Comparison of ENCODE assay signal across 16 cellular contexts in the genomic region with DNA sequence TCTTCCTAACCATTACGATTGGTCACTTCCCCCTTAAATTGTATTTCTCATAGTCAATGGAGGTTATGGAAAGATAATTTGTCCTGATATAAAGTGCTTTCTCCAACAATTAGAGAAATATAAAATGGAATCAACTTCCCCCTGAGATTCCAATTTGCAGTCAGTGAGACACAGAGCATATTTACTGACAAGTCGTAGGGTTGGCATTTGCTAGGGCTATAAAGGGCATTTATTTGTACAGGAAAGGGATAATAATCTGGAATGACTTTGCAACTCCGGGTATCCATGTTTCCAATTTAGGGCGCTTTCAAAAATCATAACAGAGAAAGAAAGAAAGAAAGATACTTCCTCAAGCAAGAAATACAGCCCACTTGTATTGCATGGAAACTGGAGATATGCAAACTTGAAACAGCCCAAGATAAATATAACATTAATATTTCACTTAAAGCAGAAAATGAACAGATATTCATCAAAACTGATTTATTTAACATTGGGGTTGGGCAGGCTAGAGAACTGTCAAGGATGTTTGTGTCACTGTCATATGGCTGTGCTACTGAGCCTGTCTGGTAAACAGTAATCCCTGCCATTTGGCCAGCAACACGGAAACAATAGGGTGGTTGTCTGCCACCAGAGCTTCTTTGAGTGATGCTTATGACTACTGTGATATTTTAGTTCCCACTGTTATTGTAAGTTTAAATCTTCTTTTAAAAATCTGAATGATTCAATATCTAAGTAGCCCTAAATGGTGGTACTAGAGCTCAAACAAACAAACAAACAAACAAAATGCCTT.
"Had no signal": no experiment of that assay in that cellular context is flagged by ENCODE, and none has a peak within 500 bp of the region (broad histone marks: within the 10 kb centered on the region; RNA-seq: fewer than 3 reads in every experiment).

No MANE protein-coding gene starts in this region.

- H3K9me3 ChIP-seq: breast epithelium, thoracic aorta had no signal

- ATAC-seq: activated CD8-positive, alpha-beta T cell treated with anti-CD3 and anti-CD28 coated beads, Interleukin-2, amount 10 ng/mL, durations not matched to agents 7 days and 5 days; activated naive CD8-positive, alpha-beta T cell treated with anti-CD3 and anti-CD28 coated beads, Interleukin-2, amount 50 U/mL, for 24 hours; left lobe of liver; natural killer cell treated with Interleukin-12 subunit alpha and Interleukin-12 subunit beta and Interleukin-15 and Interleukin-18, amount 100 ng/mL, for 72 hours; right cardiac atrium; stimulated activated naive CD8-positive, alpha-beta T cell treated with anti-CD3 and anti-CD28 coated beads, Interleukin-15, amount 100 ng/mL, for 72 hours had no signal

- DNase-seq: activated CD4-positive, alpha-beta T cell treated with anti-CD3 and anti-CD28 coated beads, Interleukin-2, amount 10 ng/mL, durations not matched to agents 24 days and 14 days; activated CD4-positive, CD25-positive, alpha-beta regulatory T cell; activated CD8-positive, alpha-beta memory T cell treated with anti-CD3 and anti-CD28 coated beads, Interleukin-2, amount 50 U/mL, for 4 hours; activated CD8-positive, alpha-beta T cell treated with anti-CD3 and anti-CD28 coated beads, Interleukin-2, amount 10 ng/mL, durations not matched to agents 7 days and 5 days; activated naive CD4-positive, alpha-beta T cell treated with anti-CD3 and anti-CD28 coated beads for 36 hours; activated naive CD8-positive, alpha-beta T cell treated with anti-CD3 and anti-CD28 coated beads, Interleukin-2, amount 50 U/mL, for 24 hours; aorta; dermis blood vessel endothelial cell; right cardiac atrium; small intestine; stimulated activated naive CD8-positive, alpha-beta T cell treated with anti-CD3 and anti-CD28 coated beads, Interleukin-15, amount 100 ng/mL, for 72 hours had no signal

- H3K4me1 ChIP-seq: breast epithelium had no signal

- H3K36me3 ChIP-seq: breast epithelium, thoracic aorta had no signal

- H3K4me3 ChIP-seq: breast epithelium, hepatocyte, thoracic aorta had no signal

- H3K27me3 ChIP-seq: breast epithelium, hepatocyte had no signal

- H3K27ac ChIP-seq: breast epithelium, hepatocyte, thoracic aorta had no signal
